8 cellular contexts compared by ENCODE assay signal in the genomic region with DNA sequence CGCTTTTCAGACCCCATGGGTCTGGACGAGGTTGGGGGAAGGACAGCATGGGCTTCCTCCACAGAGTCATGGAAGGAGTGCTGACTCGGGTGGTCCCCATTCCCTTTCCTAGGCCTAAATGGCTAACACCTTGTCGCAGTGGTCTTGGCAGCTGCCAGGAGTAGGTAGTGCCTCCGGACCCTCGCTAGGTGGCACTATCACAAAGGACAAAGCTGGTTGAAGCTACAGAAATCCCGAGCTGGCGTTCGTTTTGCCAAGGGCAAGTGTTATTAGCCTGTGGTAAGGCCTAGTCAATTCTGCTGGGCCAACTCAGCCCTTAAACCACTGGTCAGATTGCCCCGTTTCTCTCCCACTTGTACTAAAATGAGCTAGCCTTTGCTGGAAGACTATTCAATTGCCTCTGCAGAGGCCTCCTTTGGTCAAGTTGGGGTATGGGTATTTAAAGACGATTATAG. TPM values are rescaled to one million over a fixed set of nuclear protein-coding genes. Genes with fewer than 3 reads are reported as not detected.
DNase-seq lines count a peak whose midpoint lies in the region; ATAC-seq and TF ChIP-seq lines count a peak whose summit lies in the region.

No MANE protein-coding gene starts in this region.

- no peaks in the 10 kb centered on the region for H3K27me3 ChIP-seq in HL-60 (ENCODE audit: insufficient read depth, poor library complexity, severe bottlenecking)
- no peaks in the 10 kb centered on the region for H3K27me3 ChIP-seq in lower lobe of right lung (ENCODE audit: low read depth)

- H3K9me3 Mint-ChIP-seq in activated CD8-positive, alpha-beta T cell treated with anti-CD3 and anti-CD28 coated beads for 36 hours = no peaks in the 10 kb centered on the region

- H3K4me3 ChIP-seq in HL-60 (replicated peaks; ENCODE audit: insufficient read depth, low read length) (peak overlapping the region; percentile 66), lower lobe of right lung (peak overlapping the region; percentile 98)

- DNase-seq in AG09319 (ENCODE audit: extremely low read depth, low read depth) (peak; percentile 82), HL-60 (ENCODE audit: low read depth in 1 of 2, low spot score in 1 of 2) (peak; percentile 78 to 92), NCI-H82 (lab: John Stamatoyannopoulos, UW) (peak; percentile 98), lower lobe of right lung (peak; percentile 86)
- peak; percentile 87 for DNase-seq in activated CD8-positive, alpha-beta T cell treated with anti-CD3 and anti-CD28 coated beads for 36 hours
- DNase-seq in effector CD8-positive, alpha-beta T cell (lab: John Stamatoyannopoulos, UW) = peak; percentile 68
- DNase-seq in stimulated activated CD4-positive, alpha-beta T cell treated with anti-CD3 and anti-CD28 coated beads, TNF-alpha, amount 100 ng/mL, for 24 hours (ENCODE audit: low read depth in 3 of 3) = peak; percentile 66 to 79 (median 75)

- intact Hi-C loops in activated CD8-positive, alpha-beta T cell treated with anti-CD3 and anti-CD28 coated beads for 36 hours (cut with micrococcal nuclease) = loop anchor here (2.0 kb wide), 1 partner anchor 201 kb away; no protein-coding TSS in a partner anchor
- intact Hi-C loops in lower lobe of right lung (cut with DNase I) = no loop called here

- H3K4me1 ChIP-seq in lower lobe of right lung = peaks cover 28% of the 10 kb centered on the region

- no peaks in the 10 kb centered on the region for H3K9me3 ChIP-seq in lower lobe of right lung

- CTCF ChIA-PET in activated CD8-positive, alpha-beta T cell treated with anti-CD3 and anti-CD28 coated beads for 36 hours (lab: Charles Lee) = interaction anchor here (0.6 to 2.9 kb wide), 66 partner anchors 9 to 526 kb away, joined by 3 to 23 read pairs (median 5); a partner anchor contains a TSS

- H3K36me3 ChIP-seq in lower lobe of right lung = peaks cover 17% of the 10 kb centered on the region

- no peaks in the 10 kb centered on the region for H3K27me3 Mint-ChIP-seq in activated CD8-positive, alpha-beta T cell treated with anti-CD3 and anti-CD28 coated beads for 36 hours

- POLR2A ChIA-PET in activated CD8-positive, alpha-beta T cell treated with anti-CD3 and anti-CD28 coated beads for 36 hours (lab: Charles Lee) = interaction anchor here (0.9 to 1.6 kb wide), 7 partner anchors 13 to 201 kb away, joined by 3 to 6 read pairs (median 3); no protein-coding TSS in a partner anchor

- TF ChIP-seq CTCF in AG09319 (IDR thresholded peaks at IDR 0.05; ENCODE audit: low read depth, low read length) (peak; percentile 92), HL-60 (IDR thresholded peaks at IDR 0.05; ENCODE audit: insufficient read depth, low read length) (peak; percentile 99), lower lobe of right lung (IDR thresholded peaks at IDR 0.05) (peak; percentile 94)
- TF ChIP-seq CTCF in activated CD8-positive, alpha-beta T cell treated with anti-CD3 and anti-CD28 coated beads for 36 hours (IDR thresholded peaks at IDR 0.05) = peak; percentile 95

- peak overlapping the region; percentile 95 for H3K4me3 Mint-ChIP-seq in activated CD8-positive, alpha-beta T cell treated with anti-CD3 and anti-CD28 coated beads for 36 hours

- peak overlapping the region; percentile 96 for H3K27ac Mint-ChIP-seq in activated CD8-positive, alpha-beta T cell treated with anti-CD3 and anti-CD28 coated beads for 36 hours

- H3K4me1 Mint-ChIP-seq in activated CD8-positive, alpha-beta T cell treated with anti-CD3 and anti-CD28 coated beads for 36 hours (ENCODE audit: low read depth) = peaks cover 23% of the 10 kb centered on the region

- peaks cover 23% of the 10 kb centered on the region for H3K36me3 Mint-ChIP-seq in activated CD8-positive, alpha-beta T cell treated with anti-CD3 and anti-CD28 coated beads for 36 hours (ENCODE audit: low read depth)

- H3K27ac ChIP-seq in HL-60 (replicated peaks) = peak overlapping the region; percentile 88
- peak overlapping the region; percentile 91 for H3K27ac ChIP-seq in lower lobe of right lung

- ATAC-seq in GM19025 (IDR thresholded peaks at IDR 0.05; ENCODE audit: low read depth, unreplicated experiment) (peak; percentile 30), lower lobe of right lung (peak; percentile 86 to 88)
- peak; percentile 45 for ATAC-seq in activated CD8-positive, alpha-beta T cell treated with anti-CD3 and anti-CD28 coated beads for 36 hours

RNA-seq across cellular contexts. Expression of a gene that starts 1.1 kb away (rescaled TPM):
- 10 to 100 TPM; 71.2 to 74.6 TPM for total RNA-seq in activated CD8-positive, alpha-beta T cell treated with anti-CD3 and anti-CD28 coated beads for 36 hours
- 79.5 TPM for total RNA-seq in lower lobe of right lung

RNA-seq across cellular contexts. Expression of a gene that starts 8.1 kb away (rescaled TPM):
- total RNA-seq in activated CD8-positive, alpha-beta T cell treated with anti-CD3 and anti-CD28 coated beads for 36 hours = not detected
- not detected for total RNA-seq in lower lobe of right lung

RNA-seq across cellular contexts. Expression of a gene that starts 48.5 kb away (rescaled TPM):
- 100 to 1,000 TPM; 261 to 267 TPM for total RNA-seq in activated CD8-positive, alpha-beta T cell treated with anti-CD3 and anti-CD28 coated beads for 36 hours
- 202 TPM for total RNA-seq in lower lobe of right lung

RNA-seq across cellular contexts. Expression of a gene that starts 57.3 kb away (rescaled TPM):
- not detected for total RNA-seq in activated CD8-positive, alpha-beta T cell treated with anti-CD3 and anti-CD28 coated beads for 36 hours
- total RNA-seq in lower lobe of right lung = 40.1 TPM

RNA-seq across cellular contexts. Expression of a gene that starts 57.5 kb away (rescaled TPM):
- not detected for total RNA-seq in activated CD8-positive, alpha-beta T cell treated with anti-CD3 and anti-CD28 coated beads for 36 hours
- 20.2 TPM for total RNA-seq in lower lobe of right lung

Comparison
In these comparisons a context has a peak if more than half of its experiments do, and no peak if none do; other contexts are left out.
1. Peak in every context shown above with its lines: DNase-seq, ATAC-seq, H3K4me3 ChIP-seq and H3K27ac ChIP-seq.
2. ATAC-seq: peak in every context shown above with its lines; median percentile 87 in lower lobe of right lung; 45 in activated CD8-positive, alpha-beta T cell treated with anti-CD3 and anti-CD28 coated beads for 36 hours; 30 in GM19025.